14 cellular contexts compared by ENCODE assay signal in genomic region chr10:102670871-102671434, GRCh38. TPM values are rescaled to one million over a fixed set of nuclear protein-coding genes. Genes with fewer than 3 reads are reported as not detected.
A peak's percentile ranks its signal among the peaks of the same experiment; 100 is the strongest.
DNase-seq lines count a peak whose midpoint lies in the region; ATAC-seq and TF ChIP-seq lines count a peak whose summit lies in the region.
"Had no signal": no experiment of that assay in that cellular context is flagged by ENCODE, and none has a peak within 500 bp of the region (broad histone marks: within the 10 kb centered on the region; RNA-seq: fewer than 3 reads in every experiment).

No MANE protein-coding gene starts in this region.

- ATAC-seq in GM18511 (IDR thresholded peaks at IDR 0.05; ENCODE audit: unreplicated experiment), result no peak
- ATAC-seq in GM19324 (IDR thresholded peaks at IDR 0.05; ENCODE audit: low FRiP score, unreplicated experiment), result no peak
- ATAC-seq: activated CD8-positive, alpha-beta T cell treated with anti-CD3 and anti-CD28 coated beads for 36 hours; left colon had no signal

- peak overlapping the region; percentile 83 for H3K27ac ChIP-seq in temporal lobe (ENCODE audit: low read depth, low read length)
- H3K27ac ChIP-seq: hepatocyte, SJSA1 had no signal

- no peaks in the 10 kb centered on the region for H3K36me3 Mint-ChIP-seq in glutamatergic neuron (ENCODE audit: unreplicated experiment)
- H3K36me3 Mint-ChIP-seq: naive B cell had no signal

- H3K27ac Mint-ChIP-seq in glutamatergic neuron (ENCODE audit: unreplicated experiment), result peak overlapping the region; percentile 83
- H3K27ac Mint-ChIP-seq: activated CD8-positive, alpha-beta T cell treated with anti-CD3 and anti-CD28 coated beads for 36 hours; naive B cell had no signal

- peaks cover 9% of the 10 kb centered on the region for H3K9me3 Mint-ChIP-seq in glutamatergic neuron (ENCODE audit: unreplicated experiment)
- H3K9me3 Mint-ChIP-seq: activated CD8-positive, alpha-beta T cell treated with anti-CD3 and anti-CD28 coated beads for 36 hours; naive B cell had no signal

- no peak for TF ChIP-seq CTCF in glutamatergic neuron (IDR thresholded peaks at IDR 0.05; ENCODE audit: partially characterized antibody, unreplicated experiment)

- H3K4me1 Mint-ChIP-seq in glutamatergic neuron (ENCODE audit: low read depth, unreplicated experiment), result peaks cover 56% of the 10 kb centered on the region

- peaks cover 5% of the 10 kb centered on the region for H3K27me3 Mint-ChIP-seq in glutamatergic neuron (ENCODE audit: unreplicated experiment)
- H3K27me3 Mint-ChIP-seq: activated CD8-positive, alpha-beta T cell treated with anti-CD3 and anti-CD28 coated beads for 36 hours; naive B cell had no signal

- H3K4me3 Mint-ChIP-seq in glutamatergic neuron (ENCODE audit: unreplicated experiment), result peak overlapping the region; percentile 57
- H3K4me3 Mint-ChIP-seq: activated CD8-positive, alpha-beta T cell treated with anti-CD3 and anti-CD28 coated beads for 36 hours had no signal

- DNase-seq in activated effector memory CD4-positive, alpha-beta T cell treated with anti-CD3 and anti-CD28 coated beads, Interleukin-2, amount 50 U/mL, for 16 hours, result peak; percentile 28
- no peak for DNase-seq in activated effector memory CD4-positive, alpha-beta T cell treated with Interleukin-2 at 50 U/mL for 16 hours
- DNase-seq in NCI-H82 treated with DMSO at 0.1 percent for 48 hours (lab: John Stamatoyannopoulos, UW; ENCODE audit: unreplicated experiment), result peak; percentile 83
- no peak for DNase-seq in glutamatergic neuron
- no peak for DNase-seq in activated CD4-positive, CD25-positive, alpha-beta regulatory T cell treated with anti-CD3 and anti-CD28 coated beads, Interleukin-2, amount 50 U/mL, for 72 hours
- DNase-seq: activated CD8-positive, alpha-beta T cell treated with anti-CD3 and anti-CD28 coated beads for 36 hours; GF-D8; left colon; naive B cell had no signal

RNA-seq across cellular contexts. Expression of gene TRIM8, which starts 26.7 kb away (rescaled TPM):
- total RNA-seq in glutamatergic neuron (ENCODE audit: unreplicated experiment) (74.8 TPM), temporal lobe (27.0 TPM)

RNA-seq across cellular contexts. Expression of gene ARL3, which starts 43.2 kb away (rescaled TPM):
- total RNA-seq in glutamatergic neuron (ENCODE audit: unreplicated experiment) (20.3 TPM), temporal lobe (32.5 TPM)

RNA-seq across cellular contexts. Expression of gene SFXN2, which starts 43.5 kb away (rescaled TPM):
- total RNA-seq in glutamatergic neuron (ENCODE audit: unreplicated experiment), result 5.4 TPM
- total RNA-seq in temporal lobe, result 3.4 TPM

Comparison
In these comparisons a context has a peak if more than half of its experiments do, and no peak if none do; other contexts are left out.
1. DNase-seq: peak in activated effector memory CD4-positive, alpha-beta T cell treated with anti-CD3 and anti-CD28 coated beads, Interleukin-2, amount 50 U/mL, for 16 hours (single experiment) and NCI-H82 treated with DMSO at 0.1 percent for 48 hours (single experiment); none in activated effector memory CD4-positive, alpha-beta T cell treated with Interleukin-2 at 50 U/mL for 16 hours (single experiment), glutamatergic neuron (single experiment) and activated CD4-positive, CD25-positive, alpha-beta regulatory T cell treated with anti-CD3 and anti-CD28 coated beads, Interleukin-2, amount 50 U/mL, for 72 hours (single experiment).